19 cellular contexts compared by ENCODE assay signal in the genomic region with DNA sequence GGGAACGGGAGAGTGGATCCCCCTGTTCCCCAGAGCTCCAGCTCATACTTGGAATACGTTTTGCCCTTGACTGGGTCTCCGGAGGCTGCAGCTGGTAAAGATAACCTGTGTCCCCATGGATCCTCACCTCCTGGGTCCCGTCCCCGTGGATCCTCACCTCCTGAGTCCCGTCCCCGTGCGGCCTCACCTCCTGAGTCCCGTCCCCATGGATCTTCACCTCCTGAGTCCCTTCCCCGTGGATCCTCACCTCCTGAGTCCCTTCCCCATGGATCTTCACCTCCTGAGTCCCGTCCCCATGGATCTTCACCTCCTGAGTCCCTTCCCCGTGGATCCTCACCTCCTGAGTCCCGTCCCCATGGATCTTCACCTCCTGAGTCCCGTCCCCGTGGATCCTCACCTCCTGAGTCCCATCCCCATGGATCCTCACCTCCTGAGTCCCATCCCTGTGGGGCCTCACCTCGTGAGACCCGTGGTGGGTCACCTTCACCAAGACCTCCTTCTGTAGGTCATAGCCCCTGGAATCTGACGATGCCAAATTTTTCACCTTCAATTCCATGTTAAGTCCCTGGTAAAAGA.
A peak's percentile ranks its signal among the peaks of the same experiment; 100 is the strongest.
DNase-seq lines count a peak whose midpoint lies in the region; ATAC-seq, FAIRE-seq and TF ChIP-seq lines count a peak whose summit lies in the region.
"Had no signal": no experiment of that assay in that cellular context is flagged by ENCODE, and none has a peak within 500 bp of the region (broad histone marks: within the 10 kb centered on the region; RNA-seq: fewer than 3 reads in every experiment).

No MANE protein-coding gene starts in this region.

- H3K4me1 ChIP-seq in BLaER1, result peaks cover 99% of the 10 kb centered on the region
- peaks cover 4% of the 10 kb centered on the region; the same call in 1 of the 2 replicates for H3K4me1 ChIP-seq in H9 (ENCODE audit: insufficient read depth, low read length)
- peaks cover 7 to 30% of the 10 kb centered on the region in 2 experiments; a peak in 4 of 5 replicates for H3K4me1 ChIP-seq in K562 (replicated peaks in 1 of 2; ENCODE audit: control insufficient read depth in 2 of 2, insufficient read depth in 2 of 2, low read length in 2 of 2)
- H3K4me1 ChIP-seq in ascending aorta, result no peaks in the 10 kb centered on the region

- H4K20me1 ChIP-seq in BLaER1 (no peaks in the 10 kb centered on the region), H9 (ENCODE audit: control insufficient read depth, insufficient read depth, insufficient read length) (no peaks in the 10 kb centered on the region), K562 (replicated peaks; ENCODE audit: control insufficient read depth, insufficient read depth, low read length) (no peaks in the 10 kb centered on the region)

- H3K36me3 ChIP-seq in BLaER1 (peaks cover 13% of the 10 kb centered on the region), K562 (ENCODE audit: control insufficient read depth, insufficient read depth, low read length) (no peaks in the 10 kb centered on the region), ascending aorta (no peaks in the 10 kb centered on the region)
- H3K36me3 ChIP-seq: SJCRH30 had no signal

- peak overlapping the region; percentile 91 for H3K27ac ChIP-seq in BLaER1
- H3K27ac ChIP-seq in H9 (ENCODE audit: insufficient read length, low read depth, low read length), result no peak overlapping the region
- no peak overlapping the region for H3K27ac ChIP-seq in K562 (ENCODE audit: extremely low read depth, low read depth, low read length)
- no peak overlapping the region for H3K27ac ChIP-seq in ascending aorta
- H3K27ac ChIP-seq: SJCRH30 had no signal

- no peaks in the 10 kb centered on the region for H3K9me1 ChIP-seq in K562 (ENCODE audit: control insufficient read depth, insufficient read depth, low read length)

- H3K4me2 ChIP-seq in BLaER1 (peak overlapping the region; percentile 93), H9 (ENCODE audit: insufficient read depth, insufficient read length, low read length) (no peak overlapping the region), K562 (ENCODE audit: insufficient read depth, low read length) (no peak overlapping the region; the same call in 1 of the 2 replicates)

- no peak overlapping the region for H3K56ac ChIP-seq in H9 (ENCODE audit: insufficient read length, low read depth, low read length)

- no peak for TF ChIP-seq EP300 in K562 (IDR thresholded peaks at IDR 0.05; ENCODE audit: low read length)

- BruUV-seq in K562 (replicated peaks; lab: Mats Ljungman, UMichigan), result no TSS peak

- no peak overlapping the region for H4K91ac ChIP-seq in H9 (ENCODE audit: insufficient read length, low read depth, low read length)

- no peak overlapping the region for H3T11ph ChIP-seq in H9 (ENCODE audit: low read length)

- CTCF ChIA-PET in K562 (lab: Yijun Ruan, JAX; ENCODE audit: low intra/inter-chr PET ratio), result no interaction called here

- H2BK120ac ChIP-seq in H9 (ENCODE audit: low read depth, low read length, poor library complexity, severe bottlenecking), result no peak overlapping the region

- H2AFZ ChIP-seq in H9 (ENCODE audit: low read length) (no peak overlapping the region), K562 (ENCODE audit: low read depth, low read length) (peak overlapping the region; percentile 18; the same call in 1 of the 2 replicates)

- no peak overlapping the region for H2AK5ac ChIP-seq in H9 (ENCODE audit: insufficient read length, low read length)

- no peak overlapping the region for H2BK5ac ChIP-seq in H9 (ENCODE audit: insufficient read length, low read length)

- H3K14ac ChIP-seq in H9 (ENCODE audit: insufficient read depth, low read length), result no peak overlapping the region; the same call in 1 of the 2 replicates

- H3K9me3 Mint-ChIP-seq in H9, result peaks cover 0 to 3% of the 10 kb centered on the region in 2 experiments; a peak in 2 of 5 replicates
- no peaks in the 10 kb centered on the region for H3K9me3 Mint-ChIP-seq in nephron progenitor cell
- H3K9me3 Mint-ChIP-seq: activated T-helper 1 cell treated with anti-CD3 and anti-CD28 coated beads, Interleukin-12 subunit alpha, Interleukin-12 subunit beta, Interleukin-2, Interleukin-4 antibody, amounts not matched to agents 30 ng/mL and 10 ng/mL and 1 ng/mL, durations not matched to agents 14 hours and 24 hours and 36 hours; natural killer cell had no signal

- H3K79me2 ChIP-seq in H9 (ENCODE audit: insufficient read depth, low read length), result no peaks in the 10 kb centered on the region
- H3K79me2 ChIP-seq in K562 (ENCODE audit: control insufficient read depth, insufficient read depth, low read length), result no peaks in the 10 kb centered on the region

- no peak for TF ChIP-seq POLR2A in K562 (conservative IDR thresholded peaks at IDR 0.05)

- TF ChIP-seq CTCF in H9 (conservative IDR thresholded peaks at IDR 0.05) (no peak), K562 (IDR thresholded peaks at IDR 0.05 in 2 of 3, conservative IDR thresholded peaks at IDR 0.05 in 1 of 3; ENCODE audit: insufficient read depth in 2 of 3, low read depth in 1 of 3, low read length in 3 of 3) (no peak), nephron progenitor cell (IDR thresholded peaks at IDR 0.05) (no peak), ascending aorta (IDR thresholded peaks at IDR 0.05) (no peak)

- H3K4ac ChIP-seq in H9 (ENCODE audit: low read depth, low read length), result no peak overlapping the region

- H3K27me3 Mint-ChIP-seq in H9 (ENCODE audit: low read depth) (0 out of 2 replicates have a peak, but pooled peaks cover 4% of the 10 kb centered on the region), nephron progenitor cell (ENCODE audit: low read depth, poor library complexity) (no peaks in the 10 kb centered on the region)

- no peak overlapping the region for H3K18ac ChIP-seq in H9 (ENCODE audit: insufficient read length, low read depth, low read length)

- no peaks in the 10 kb centered on the region for H3K79me1 ChIP-seq in H9 (ENCODE audit: insufficient read depth, low read depth, low read length, poor library complexity, severe bottlenecking)

- H4K8ac ChIP-seq in H9 (replicated peaks; ENCODE audit: insufficient read length, low read depth, low read length), result no peak overlapping the region

- no peak overlapping the region for H2BK15ac ChIP-seq in H9 (ENCODE audit: low read depth, low read length)

- no peak overlapping the region for H2BK20ac ChIP-seq in H9 (ENCODE audit: low read depth, low read length, poor library complexity, severe bottlenecking)

- H3K27ac Mint-ChIP-seq in H9, result no peak overlapping the region
- H3K27ac Mint-ChIP-seq in nephron progenitor cell, result peak overlapping the region; percentile 51
- H3K27ac Mint-ChIP-seq: activated T-helper 1 cell treated with anti-CD3 and anti-CD28 coated beads, Interleukin-12 subunit alpha, Interleukin-12 subunit beta, Interleukin-2, Interleukin-4 antibody, amounts not matched to agents 30 ng/mL and 10 ng/mL and 1 ng/mL, durations not matched to agents 14 hours and 24 hours and 36 hours; B cell; natural killer cell had no signal

- intact Hi-C loops in K562 (cut with micrococcal nuclease) (no loop called here), ascending aorta (cut with DNase I) (no loop called here)

- H3K4me3 ChIP-seq in BLaER1 (peak overlapping the region; percentile 61), K562 (no peak overlapping the region), ascending aorta (no peak overlapping the region)
- H3K4me3 ChIP-seq: lung, SJCRH30 had no signal

- DNase-seq in H9 (peak; percentile 36), K562 (ENCODE audit: extremely low read depth in 1 of 4, low spot score in 3 of 4) (no peak), nephron progenitor cell (no peak), ascending aorta (ENCODE audit: low spot score in 2 of 2) (no peak), GDM1 (lab: John Stamatoyannopoulos, UW) (no peak), NCI-H187 (lab: John Stamatoyannopoulos, UW) (no peak)
- no peak for DNase-seq in activated CD8-positive, alpha-beta memory T cell treated with anti-CD3 and anti-CD28 coated beads, Interleukin-2, amount 50 U/mL, for 48 hours
- DNase-seq: activated CD4-positive, alpha-beta T cell treated with anti-CD3 and anti-CD28 coated beads, Interleukin-2, amount 50 U/mL, for 1 hour; amniotic stem cell; DMS153; natural killer cell; NCI-H2227 treated with DMSO at 0.1 percent for 48 hours; right cardiac atrium had no signal

- H3K9me3 ChIP-seq in BLaER1, result no peaks in the 10 kb centered on the region
- H3K9me3 ChIP-seq in H9 (ENCODE audit: control insufficient read depth, low read depth, low read length), result no peaks in the 10 kb centered on the region
- H3K9me3 ChIP-seq in K562 (replicated peaks; ENCODE audit: control insufficient read depth, insufficient read depth, low read depth, low read length), result no peaks in the 10 kb centered on the region; the same call in none of the 2 replicates
- H3K9me3 ChIP-seq in ascending aorta, result no peaks in the 10 kb centered on the region
- H3K9me3 ChIP-seq: SJCRH30 had no signal

- H3K9ac ChIP-seq in BLaER1 (peak overlapping the region; percentile 74), H9 (ENCODE audit: extremely low read depth, insufficient read length, low read length) (no peak overlapping the region), K562 (ENCODE audit: insufficient read depth in 1 of 2, low read depth in 2 of 2, low read length in 2 of 2) (peak overlapping the region in 1 of 2 experiments; percentile 59; a peak in 1 of 4 replicates)

- H3K23me2 ChIP-seq in H9 (ENCODE audit: insufficient read length, low read depth, low read length, poor library complexity, severe bottlenecking), result peaks cover 3% of the 10 kb centered on the region

- in situ Hi-C loops in K562 (cut with MboI), result no loop called here

- peaks cover 0 to 4% (median 0%) of the 10 kb centered on the region in 3 experiments; a peak in 3 of 7 replicates for H3K36me3 Mint-ChIP-seq in H9 (ENCODE audit: insufficient read depth in 1 of 3, low read depth in 3 of 3)
- H3K36me3 Mint-ChIP-seq in nephron progenitor cell (ENCODE audit: low read depth), result peaks cover 22% of the 10 kb centered on the region
- H3K36me3 Mint-ChIP-seq: natural killer cell had no signal

- H2BK12ac ChIP-seq in H9 (ENCODE audit: insufficient read length, low read depth, low read length), result no peak overlapping the region

- H3K4me3 Mint-ChIP-seq in H9, result no peak overlapping the region
- H3K4me3 Mint-ChIP-seq in nephron progenitor cell, result no peak overlapping the region
- H3K4me3 Mint-ChIP-seq: activated T-helper 1 cell treated with anti-CD3 and anti-CD28 coated beads, Interleukin-12 subunit alpha, Interleukin-12 subunit beta, Interleukin-2, Interleukin-4 antibody, amounts not matched to agents 30 ng/mL and 10 ng/mL and 1 ng/mL, durations not matched to agents 14 hours and 24 hours and 36 hours had no signal

- H3K4me1 Mint-ChIP-seq in H9 (peaks cover 3 to 25% of the 10 kb centered on the region in 2 experiments; a peak in 3 of 4 replicates), nephron progenitor cell (peaks cover 44% of the 10 kb centered on the region)

- no peak overlapping the region for H3K23ac ChIP-seq in H9 (ENCODE audit: insufficient read length, low read depth, low read length)

- H4K5ac ChIP-seq in H9 (ENCODE audit: insufficient read length, low read depth, low read length), result no peak overlapping the region

- no peak for TF ChIP-seq RAD21 in K562 (CRISPR knock-in tag; conservative IDR thresholded peaks at IDR 0.05 in 1 of 2, IDR thresholded peaks at IDR 0.05 in 1 of 2)

- no peak for ATAC-seq in K562

- no peak for FAIRE-seq in K562 (lab: Jason Lieb, UNC)
- FAIRE-seq: colon had no signal

- H3K27me3 ChIP-seq in BLaER1 (no peaks in the 10 kb centered on the region), H9 (ENCODE audit: insufficient read depth, low read length) (no peaks in the 10 kb centered on the region), K562 (ENCODE audit: control insufficient read depth in 2 of 2, insufficient read depth in 2 of 2, low read length in 2 of 2) (peaks cover 5 to 37% of the 10 kb centered on the region in 2 experiments; a peak in 3 of 5 replicates), ascending aorta (no peaks in the 10 kb centered on the region)
- H3K27me3 ChIP-seq: SJCRH30 had no signal

- POLR2A ChIA-PET in K562 (lab: Yijun Ruan, JAX), result interaction anchor here (0.7 to 1.6 kb wide), 2 partner anchors 12 to 17 kb away, joined by 3 to 6 read pairs; no protein-coding TSS in a partner anchor

- WGBS in H9 (ENCODE audit: extremely low coverage, insufficient read length, low lambda C conversion rate), result no CpG with 5 or more reads among the region's 18 CpGs
- 13% methylated on average over 17 of the region's 18 CpGs for WGBS in K562 (ENCODE audit: insufficient coverage, low coverage, missing lambda C conversion rate)
